Comparison of ENCODE assay signal across 29 cellular contexts in genomic region chr12:5718680-5719079, GRCh38.
DNase-seq lines count a peak whose midpoint lies in the region; ATAC-seq and TF ChIP-seq lines count a peak whose summit lies in the region.
"Had no signal": no experiment of that assay in that cellular context is flagged by ENCODE, and none has a peak within 500 bp of the region (broad histone marks: within the 10 kb centered on the region; RNA-seq: fewer than 3 reads in every experiment).

No MANE protein-coding gene starts in this region.

- DNase-seq in DND-41 (peak; percentile 8), MG63 (peak; percentile 17), cardiac septum (ENCODE audit: low spot score) (peak; percentile 76), lung microvascular endothelial cell (ENCODE audit: low read depth in 2 of 2) (peak; percentile 45 to 72), NCI-H2227 (lab: John Stamatoyannopoulos, UW; ENCODE audit: unreplicated experiment) (no peak), SKM-1 (lab: John Stamatoyannopoulos, UW; ENCODE audit: unreplicated experiment) (no peak), NCI-H2029 (lab: John Stamatoyannopoulos, UW) (no peak)
- DNase-seq: activated B cell treated with CpG ODN at 0.5 μM for 24 hours; activated CD4-positive, alpha-beta T cell treated with anti-CD3 and anti-CD28 coated beads, Interleukin-2, amount 50 U/mL, for 1 hour; activated effector memory CD4-positive, alpha-beta T cell treated with anti-CD3 and anti-CD28 coated beads, Interleukin-2, amount 50 U/mL, for 16 hours; activated naive CD8-positive, alpha-beta T cell treated with anti-CD3 and anti-CD28 coated beads for 36 hours; activated T-cell treated with anti-CD3 and anti-CD28 coated beads, Interleukin-2, amount 50 U/mL, for 1 hour; caudate nucleus; CD8-positive, alpha-beta T cell; foreskin keratinocyte; mesenchymal stem cell; MV-4-11; NCI-H146; NCI-H2107; stimulated activated naive CD8-positive, alpha-beta T cell treated with anti-CD3 and anti-CD28 coated beads, Interleukin-15, Interleukin-2, amounts not matched to agents 100 U/mL and 50 U/mL, for 24 hours; T1000 had no signal

- H4K20me1 ChIP-seq in DND-41 (ENCODE audit: insufficient read depth, low read length) = no peaks in the 10 kb centered on the region

- H3K36me3 ChIP-seq in DND-41 (ENCODE audit: insufficient read depth, low read length) (no peaks in the 10 kb centered on the region), MG63 (no peaks in the 10 kb centered on the region)
- H3K36me3 ChIP-seq: ascending aorta, esophagus muscularis mucosa, SJSA1 had no signal

- no peak overlapping the region for H3K27ac ChIP-seq in DND-41 (ENCODE audit: low read length)
- H3K27ac ChIP-seq: esophagus muscularis mucosa, foreskin keratinocyte, HL-60, SJSA1 had no signal

- H3K27me3 ChIP-seq in DND-41 (ENCODE audit: insufficient read depth, low read length, poor library complexity) (peaks cover 10% of the 10 kb centered on the region), MG63 (no peaks in the 10 kb centered on the region)
- H3K27me3 ChIP-seq: ascending aorta, esophagus muscularis mucosa, foreskin keratinocyte had no signal

- ATAC-seq in DND-41 (ENCODE audit: insufficient read depth, low read depth) (no peak), GM18907 (IDR thresholded peaks at IDR 0.05; ENCODE audit: unreplicated experiment) (no peak)
- ATAC-seq: CD8-positive, alpha-beta T cell; foreskin keratinocyte; GM12878; stimulated activated naive CD8-positive, alpha-beta T cell treated with anti-CD3 and anti-CD28 coated beads, Interleukin-15, Interleukin-2, amounts not matched to agents 100 U/mL and 50 U/mL, for 24 hours had no signal

- H3K4me3 ChIP-seq in DND-41 (ENCODE audit: low read depth in 1 of 2, low read length in 2 of 2) = no peak overlapping the region
- H3K4me3 ChIP-seq in MG63 = no peak overlapping the region
- H3K4me3 ChIP-seq: ascending aorta, esophagus muscularis mucosa, GM12878, SJSA1, smooth muscle cell had no signal

- H3K4me2 ChIP-seq in DND-41 (ENCODE audit: insufficient read depth, low read length) = no peak overlapping the region
- H3K4me2 ChIP-seq: smooth muscle cell had no signal

- intact Hi-C loops in cardiac septum (cut with DNase I) = no loop called here

- H3K79me2 ChIP-seq in DND-41 (ENCODE audit: insufficient read depth, low read length) = no peaks in the 10 kb centered on the region
- H3K79me2 ChIP-seq: parathyroid adenoma had no signal

- no peaks in the 10 kb centered on the region for H3K9me3 ChIP-seq in DND-41 (ENCODE audit: insufficient read depth, low read length, severe bottlenecking)
- no peaks in the 10 kb centered on the region for H3K9me3 ChIP-seq in MG63
- H3K9me3 ChIP-seq: ascending aorta, esophagus muscularis mucosa, SJSA1 had no signal

- no peak for TF ChIP-seq CTCF in DND-41 (IDR thresholded peaks at IDR 0.05; ENCODE audit: borderline replicate concordance, extremely low read depth, low read length, poor library complexity, severe bottlenecking)

- H3K9ac ChIP-seq in DND-41 (ENCODE audit: low read depth, low read length) = no peak overlapping the region
- H3K9ac ChIP-seq: parathyroid adenoma had no signal

- H3K4me1 ChIP-seq in DND-41 (ENCODE audit: insufficient read depth, low read length) = peaks cover 25% of the 10 kb centered on the region
- H3K4me1 ChIP-seq: foreskin keratinocyte, parathyroid adenoma, SJSA1 had no signal

- no peak overlapping the region for H2AFZ ChIP-seq in DND-41 (ENCODE audit: low read depth, low read length)
- H2AFZ ChIP-seq: parathyroid adenoma had no signal

Comparison
In these comparisons a context has a peak if more than half of its experiments do, and no peak if none do; other contexts are left out.
1. DNase-seq: peak in DND-41 (single experiment), MG63 (single experiment), cardiac septum (single experiment) and lung microvascular endothelial cell (2 of 2); none in NCI-H2227 (single experiment), SKM-1 (single experiment) and NCI-H2029 (single experiment).